In the genomic region with DNA sequence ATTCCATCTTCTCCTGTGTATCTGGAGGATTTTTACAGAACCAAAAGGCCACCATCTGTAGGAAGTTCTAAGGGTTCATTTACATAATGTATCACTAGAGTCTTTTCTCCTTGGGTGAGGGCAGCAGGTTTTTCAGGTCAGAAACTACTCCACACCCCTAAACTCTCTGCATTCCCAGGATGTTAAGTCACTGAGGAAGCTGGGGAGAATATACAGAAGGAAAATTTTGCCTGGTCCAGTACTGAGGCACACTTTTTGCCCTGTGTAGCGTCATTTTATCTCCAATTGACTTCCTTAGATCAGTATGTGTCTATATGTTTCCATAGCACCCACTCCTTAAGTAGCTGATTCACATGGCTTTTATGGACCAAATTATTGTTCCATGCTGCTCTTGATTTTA, we compare ENCODE assay signal across 19 cellular contexts. TPM values are rescaled to one million over a fixed set of nuclear protein-coding genes. Genes with fewer than 3 reads are reported as not detected.
DNase-seq lines count a peak whose midpoint lies in the region; ATAC-seq, FAIRE-seq and TF ChIP-seq lines count a peak whose summit lies in the region.
"Had no signal": no experiment of that assay in that cellular context is flagged by ENCODE, and none has a peak within 500 bp of the region (broad histone marks: within the 10 kb centered on the region; RNA-seq: fewer than 3 reads in every experiment).

No MANE protein-coding gene starts in this region.

- TF ChIP-seq CTCF in left lung (IDR thresholded peaks at IDR 0.05) (no peak), pancreas (IDR thresholded peaks at IDR 0.05) (no peak)

- intact Hi-C loops in left lung (cut with DNase I): no loop called here
- intact Hi-C loops in pancreas (cut with DNase I): no loop called here

- H3K36me3 ChIP-seq in left lung (no peaks in the 10 kb centered on the region), pancreas (no peaks in the 10 kb centered on the region)
- H3K36me3 ChIP-seq: SJCRH30 had no signal

- no peak overlapping the region for H3K27ac ChIP-seq in left lung
- H3K27ac ChIP-seq in pancreas: no peak overlapping the region
- H3K27ac ChIP-seq: A549, HL-60, SJCRH30 had no signal

- no peak for FAIRE-seq in pancreas (lab: Jason Lieb, UNC)
- FAIRE-seq: A549, HepG2 had no signal

- H3K9me3 ChIP-seq in left lung: no peaks in the 10 kb centered on the region
- H3K9me3 ChIP-seq in pancreas: no peaks in the 10 kb centered on the region
- H3K9me3 ChIP-seq: A549, SJCRH30 had no signal

- DNase-seq in EL (peak; percentile 48), M059J (ENCODE audit: low read depth) (peak; percentile 69), dermis blood vessel endothelial cell (peak; percentile 32), left lung (no peak), glomerular visceral epithelial cell (ENCODE audit: extremely low spot score) (no peak), hippocampal formation (lab: John Stamatoyannopoulos, UW) (no peak), pancreas (no peak)
- no peak for DNase-seq in stimulated activated CD4-positive, alpha-beta T cell treated with anti-CD3 and anti-CD28 coated beads, Interleukin-1b, Interleukin-23, amount 100 ng/mL, for 48 hours
- DNase-seq: AML-193, DND-41, MM.1S, NCI-H1105 treated with DMSO at 0.1 percent for 48 hours, NCI-H187, NCI-H446 treated with DMSO at 0.1 percent for 48 hours, NCI-H774, SJCRH30 had no signal

- ATAC-seq in left lung (peak; percentile 81), pancreas (no peak)
- ATAC-seq: A549, HepG2 had no signal

- H3K4me3 ChIP-seq in left lung (no peak overlapping the region), pancreas (no peak overlapping the region)
- H3K4me3 ChIP-seq: A549, SJCRH30 had no signal

- H3K27me3 ChIP-seq in left lung (no peaks in the 10 kb centered on the region), pancreas (peaks cover 0 to 9% (median 3%) of the 10 kb centered on the region in 4 donors)
- H3K27me3 ChIP-seq: SJCRH30 had no signal

- WGBS in pancreas, 2 donors: 36 to 56% methylated on average over 1 of the region's 1 CpG

- no peaks in the 10 kb centered on the region for H3K4me1 ChIP-seq in left lung
- H3K4me1 ChIP-seq in pancreas: no peaks in the 10 kb centered on the region
- H3K4me1 ChIP-seq: A549, SJCRH30 had no signal

RNA-seq across cellular contexts. Expression of a gene that starts 17.0 kb away (rescaled TPM):
- total RNA-seq in M059J (2014; rRNA removed; shearing (Covaris generic)): 3.2 and 3.7 TPM in 2 replicates
- total RNA-seq in dermis blood vessel endothelial cell: 0.05 and 0.17 TPM in 2 replicates
- total RNA-seq in left lung: 10 to 100 TPM in 1 of 2 donors, 1 to 10 TPM in 1; 7.4 to 14.3 TPM
- total RNA-seq in pancreas: under 1 TPM in 5 of 6 donors, not detected in 1; 0.05 to 0.16 (median 0.06) TPM
- polyA plus RNA-seq in pancreas: under 1 TPM in 1 of 2 donors, not detected in 1; 0.35 TPM
- total RNA-seq: HepG2 had no signal
- polyA plus RNA-seq: HepG2 had no signal

RNA-seq across cellular contexts. Expression of a gene that starts 37.6 kb away (rescaled TPM):
- not detected in 2 replicates for total RNA-seq in M059J (2014; rRNA removed; shearing (Covaris generic))
- total RNA-seq in dermis blood vessel endothelial cell (not detected in 2 replicates), left lung (not detected), pancreas (under 1 TPM in 1 of 6 donors, not detected in 5; 0.16 TPM)
- not detected for polyA plus RNA-seq in pancreas
- total RNA-seq: HepG2, SJCRH30 had no signal

RNA-seq across cellular contexts. Expression of a gene that starts 57.8 kb away (rescaled TPM):
- not detected in 2 replicates for total RNA-seq in M059J (2014; rRNA removed; shearing (Covaris generic))
- total RNA-seq in dermis blood vessel endothelial cell (not detected in 2 replicates), left lung (not detected), pancreas (not detected)
- not detected for polyA plus RNA-seq in pancreas
- total RNA-seq: HepG2, SJCRH30 had no signal
- polyA plus RNA-seq: HepG2 had no signal

Comparison
In these comparisons a context has a peak if more than half of its experiments do, and no peak if none do; other contexts are left out.
1. DNase-seq: peak in EL (single experiment), M059J (single experiment) and dermis blood vessel endothelial cell (single experiment); none in left lung (0 of 2), glomerular visceral epithelial cell (single experiment), hippocampal formation (0 of 2), stimulated activated CD4-positive, alpha-beta T cell treated with anti-CD3 and anti-CD28 coated beads, Interleukin-1b, Interleukin-23, amount 100 ng/mL, for 48 hours (single experiment) and pancreas (0 of 6).